In the genomic region with DNA sequence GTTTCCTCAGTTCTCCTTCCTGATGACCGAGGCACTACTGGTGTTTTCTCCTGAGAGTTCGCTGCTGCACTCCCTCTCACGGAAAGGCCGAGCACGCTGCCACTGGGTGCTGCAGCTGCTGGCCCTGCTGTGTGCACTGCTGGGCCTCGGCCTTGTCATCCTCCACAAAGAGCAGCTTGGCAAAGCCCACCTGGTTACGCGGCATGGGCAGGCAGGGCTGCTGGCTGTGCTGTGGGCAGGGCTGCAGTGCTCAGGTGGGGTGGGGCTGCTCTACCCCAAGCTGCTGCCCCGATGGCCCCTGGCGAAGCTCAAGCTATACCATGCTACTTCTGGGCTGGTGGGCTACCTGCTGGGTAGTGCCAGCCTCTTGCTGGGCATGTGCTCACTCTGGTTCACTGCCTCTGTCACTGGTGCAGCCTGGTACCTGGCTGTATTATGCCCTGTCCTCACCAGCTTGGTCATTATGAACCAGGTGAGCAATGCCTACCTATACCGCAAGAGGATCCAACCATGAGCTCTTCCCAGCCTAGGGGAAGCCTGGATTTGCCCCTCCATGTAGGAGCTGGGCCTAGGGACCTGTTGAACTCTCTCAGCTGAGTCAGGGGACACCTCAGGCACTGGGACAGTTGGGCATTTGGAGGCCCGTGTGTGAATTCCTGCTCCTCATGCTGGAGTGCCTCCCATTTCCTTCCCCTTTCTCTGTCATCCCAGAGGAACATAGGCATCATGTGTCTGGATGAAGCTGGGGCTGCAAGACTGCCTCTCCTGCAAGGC, we compare ENCODE assay signal across 3 cellular contexts.
A peak's percentile ranks its signal among the peaks of the same experiment; 100 is the strongest.
TF ChIP-seq lines count a peak whose summit lies in the region.

No MANE protein-coding gene starts in this region.

TF ChIP-seq in SK-N-SH, 30 proteins besides CTCF, POLR2A, EP300 and RAD21:
- TF ChIP-seq GATA2 (CRISPR knock-in tag; IDR thresholded peaks at IDR 0.05): no peak
- TF ChIP-seq, protein P1, sequence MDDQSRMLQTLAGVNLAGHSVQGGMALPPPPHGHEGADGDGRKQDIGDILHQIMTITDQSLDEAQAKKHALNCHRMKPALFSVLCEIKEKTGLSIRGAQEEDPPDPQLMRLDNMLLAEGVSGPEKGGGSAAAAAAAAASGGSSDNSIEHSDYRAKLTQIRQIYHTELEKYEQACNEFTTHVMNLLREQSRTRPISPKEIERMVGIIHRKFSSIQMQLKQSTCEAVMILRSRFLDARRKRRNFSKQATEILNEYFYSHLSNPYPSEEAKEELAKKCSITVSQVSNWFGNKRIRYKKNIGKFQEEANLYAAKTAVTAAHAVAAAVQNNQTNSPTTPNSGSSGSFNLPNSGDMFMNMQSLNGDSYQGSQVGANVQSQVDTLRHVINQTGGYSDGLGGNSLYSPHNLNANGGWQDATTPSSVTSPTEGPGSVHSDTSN (IDR thresholded peaks at IDR 0.05): no peak
- no peak for TF ChIP-seq TEAD4 (IDR thresholded peaks at IDR 0.05; ENCODE audit: borderline replicate concordance, insufficient read depth)
- no peak for TF ChIP-seq FOSL2 (IDR thresholded peaks at IDR 0.05; ENCODE audit: borderline replicate concordance, low read depth)
- TF ChIP-seq POLR2AphosphoS5 (IDR thresholded peaks at IDR 0.05; ENCODE audit: low read depth, low read length): no peak
- TF ChIP-seq RXRA (IDR thresholded peaks at IDR 0.05; ENCODE audit: borderline replicate concordance, low read depth): no peak
- no peak for TF ChIP-seq ELF1 (IDR thresholded peaks at IDR 0.05)
- no peak for TF ChIP-seq EZH2phosphoT487 (IDR thresholded peaks at IDR 0.05; ENCODE audit: borderline replicate concordance, low read depth)
- TF ChIP-seq TAF1 (IDR thresholded peaks at IDR 0.05; ENCODE audit: borderline replicate concordance, low read depth, low read length): no peak
- no peak for TF ChIP-seq YY1 (IDR thresholded peaks at IDR 0.05; ENCODE audit: low read depth)
- TF ChIP-seq JUND (IDR thresholded peaks at IDR 0.05): no peak

TF ChIP-seq in SK-N-SH treated with all-trans-retinoic acid at 6 μM for 48 hours, 23 proteins besides CTCF, POLR2A, EP300 and RAD21:
- TF ChIP-seq ZNF8 (CRISPR knock-in tag; IDR thresholded peaks at IDR 0.05) (no peak), SNAI2 (CRISPR knock-in tag; IDR thresholded peaks at IDR 0.05) (no peak)

TF ChIP-seq in HEK293, 187 proteins besides CTCF, POLR2A, EP300 and RAD21:
- no peak for TF ChIP-seq SP7 (tag by site-specific recombination; IDR thresholded peaks at IDR 0.05)
- no peak for TF ChIP-seq ZNF629 (tag by site-specific recombination; IDR thresholded peaks at IDR 0.05)
- TF ChIP-seq ZNF514 (tag by site-specific recombination; IDR thresholded peaks at IDR 0.05): no peak
- TF ChIP-seq ZNF654 (tag by site-specific recombination; IDR thresholded peaks at IDR 0.05; ENCODE audit: low read depth): no peak
- TF ChIP-seq KLF7 (tag by site-specific recombination; IDR thresholded peaks at IDR 0.05; ENCODE audit: borderline replicate concordance): no peak
- TF ChIP-seq ZNF837 (tag by site-specific recombination; IDR thresholded peaks at IDR 0.05): no peak
- TF ChIP-seq KLF1 (tag by site-specific recombination; IDR thresholded peaks at IDR 0.05): no peak
- TF ChIP-seq MZF1 (tag by site-specific recombination; IDR thresholded peaks at IDR 0.05; ENCODE audit: borderline replicate concordance): no peak
- no peak for TF ChIP-seq ZNF501 (tag by site-specific recombination; IDR thresholded peaks at IDR 0.05)
- TF ChIP-seq ZSCAN23 (tag by site-specific recombination; IDR thresholded peaks at IDR 0.05): no peak
- TF ChIP-seq, protein P2, sequence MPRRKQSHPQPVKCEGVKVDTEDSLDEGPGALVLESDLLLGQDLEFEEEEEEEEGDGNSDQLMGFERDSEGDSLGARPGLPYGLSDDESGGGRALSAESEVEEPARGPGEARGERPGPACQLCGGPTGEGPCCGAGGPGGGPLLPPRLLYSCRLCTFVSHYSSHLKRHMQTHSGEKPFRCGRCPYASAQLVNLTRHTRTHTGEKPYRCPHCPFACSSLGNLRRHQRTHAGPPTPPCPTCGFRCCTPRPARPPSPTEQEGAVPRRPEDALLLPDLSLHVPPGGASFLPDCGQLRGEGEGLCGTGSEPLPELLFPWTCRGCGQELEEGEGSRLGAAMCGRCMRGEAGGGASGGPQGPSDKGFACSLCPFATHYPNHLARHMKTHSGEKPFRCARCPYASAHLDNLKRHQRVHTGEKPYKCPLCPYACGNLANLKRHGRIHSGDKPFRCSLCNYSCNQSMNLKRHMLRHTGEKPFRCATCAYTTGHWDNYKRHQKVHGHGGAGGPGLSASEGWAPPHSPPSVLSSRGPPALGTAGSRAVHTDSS (tag by site-specific recombination; IDR thresholded peaks at IDR 0.05): no peak
- 0 out of 2 replicates have a peak, but pooled peaks have one; percentile 22 for TF ChIP-seq GLIS2 (tag by site-specific recombination; IDR thresholded peaks at IDR 0.05)
- TF ChIP-seq GFI1B (tag by site-specific recombination; IDR thresholded peaks at IDR 0.05): no peak
- no peak for TF ChIP-seq ZNF266 (tag by site-specific recombination; IDR thresholded peaks at IDR 0.05; ENCODE audit: low read depth)
- TF ChIP-seq ZNF292 (tag by site-specific recombination; IDR thresholded peaks at IDR 0.05; ENCODE audit: borderline replicate concordance, low read depth): no peak
- TF ChIP-seq SCRT1 (tag by site-specific recombination; IDR thresholded peaks at IDR 0.05; ENCODE audit: borderline replicate concordance): peak; percentile 76; the same call in 1 of the 2 replicates
- TF ChIP-seq ZSCAN16 (tag by site-specific recombination; IDR thresholded peaks at IDR 0.05): no peak
- peak; percentile 81 for TF ChIP-seq SCRT2 (tag by site-specific recombination; IDR thresholded peaks at IDR 0.05)
- TF ChIP-seq, protein P3, sequence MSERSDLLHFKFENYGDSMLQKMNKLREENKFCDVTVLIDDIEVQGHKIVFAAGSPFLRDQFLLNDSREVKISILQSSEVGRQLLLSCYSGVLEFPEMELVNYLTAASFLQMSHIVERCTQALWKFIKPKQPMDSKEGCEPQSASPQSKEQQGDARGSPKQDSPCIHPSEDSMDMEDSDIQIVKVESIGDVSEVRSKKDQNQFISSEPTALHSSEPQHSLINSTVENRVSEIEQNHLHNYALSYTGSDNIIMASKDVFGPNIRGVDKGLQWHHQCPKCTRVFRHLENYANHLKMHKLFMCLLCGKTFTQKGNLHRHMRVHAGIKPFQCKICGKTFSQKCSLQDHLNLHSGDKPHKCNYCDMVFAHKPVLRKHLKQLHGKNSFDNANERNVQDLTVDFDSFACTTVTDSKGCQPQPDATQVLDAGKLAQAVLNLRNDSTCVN (tag by site-specific recombination; optimal IDR thresholded peaks at IDR 0.05): no peak
- TF ChIP-seq, protein P4, sequence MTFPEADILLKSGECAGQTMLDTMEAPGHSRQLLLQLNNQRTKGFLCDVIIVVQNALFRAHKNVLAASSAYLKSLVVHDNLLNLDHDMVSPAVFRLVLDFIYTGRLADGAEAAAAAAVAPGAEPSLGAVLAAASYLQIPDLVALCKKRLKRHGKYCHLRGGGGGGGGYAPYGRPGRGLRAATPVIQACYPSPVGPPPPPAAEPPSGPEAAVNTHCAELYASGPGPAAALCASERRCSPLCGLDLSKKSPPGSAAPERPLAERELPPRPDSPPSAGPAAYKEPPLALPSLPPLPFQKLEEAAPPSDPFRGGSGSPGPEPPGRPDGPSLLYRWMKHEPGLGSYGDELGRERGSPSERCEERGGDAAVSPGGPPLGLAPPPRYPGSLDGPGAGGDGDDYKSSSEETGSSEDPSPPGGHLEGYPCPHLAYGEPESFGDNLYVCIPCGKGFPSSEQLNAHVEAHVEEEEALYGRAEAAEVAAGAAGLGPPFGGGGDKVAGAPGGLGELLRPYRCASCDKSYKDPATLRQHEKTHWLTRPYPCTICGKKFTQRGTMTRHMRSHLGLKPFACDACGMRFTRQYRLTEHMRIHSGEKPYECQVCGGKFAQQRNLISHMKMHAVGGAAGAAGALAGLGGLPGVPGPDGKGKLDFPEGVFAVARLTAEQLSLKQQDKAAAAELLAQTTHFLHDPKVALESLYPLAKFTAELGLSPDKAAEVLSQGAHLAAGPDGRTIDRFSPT (tag by site-specific recombination; IDR thresholded peaks at IDR 0.05): peak; percentile 49; the same call in 1 of the 2 replicates
